ENCODE assay signal across 1 cellular context in the genomic region with DNA sequence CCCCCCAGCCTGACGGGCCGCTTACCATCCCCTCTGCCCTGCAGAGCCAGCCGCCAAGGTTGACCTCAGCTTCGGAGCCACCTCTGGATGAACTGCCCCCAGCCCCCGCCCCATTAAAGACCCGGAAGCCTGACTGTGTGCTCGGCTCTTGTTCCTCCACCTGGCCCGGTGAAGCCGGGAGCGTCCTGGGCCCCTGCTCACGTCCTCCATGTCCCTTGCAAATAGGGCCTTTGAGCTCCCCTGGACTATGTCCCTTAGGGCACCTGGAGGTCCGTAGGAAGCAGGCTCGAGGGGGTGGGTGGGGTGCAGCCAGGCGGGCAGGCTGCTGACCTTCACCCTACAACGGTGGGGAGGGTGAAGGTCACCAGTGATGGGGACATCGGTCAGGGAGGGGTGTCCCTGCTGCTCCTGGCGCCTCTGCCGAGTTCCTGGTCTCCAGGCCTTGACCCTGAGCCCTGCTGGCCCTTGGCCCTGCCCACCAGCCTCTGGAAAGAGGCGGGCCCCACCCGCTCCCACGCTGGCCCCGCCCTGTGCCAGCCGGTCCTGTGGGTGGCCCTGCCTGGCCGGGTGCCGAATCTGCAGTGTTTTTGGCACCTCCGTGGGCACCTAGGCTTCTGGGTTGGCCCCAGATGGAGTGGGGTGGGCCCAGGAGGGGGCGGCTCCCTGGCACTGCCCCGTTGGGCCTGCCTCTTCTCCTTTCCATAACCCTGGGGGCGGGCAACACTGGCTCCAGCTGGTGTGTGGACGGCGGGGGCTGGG.
TF ChIP-seq lines count a peak whose summit lies in the region.

No MANE protein-coding gene starts in this region.

TF ChIP-seq in HEK293, 187 proteins besides CTCF, POLR2A, EP300 and RAD21 (continued from another document and continues in another):
- TF ChIP-seq, protein P1, sequence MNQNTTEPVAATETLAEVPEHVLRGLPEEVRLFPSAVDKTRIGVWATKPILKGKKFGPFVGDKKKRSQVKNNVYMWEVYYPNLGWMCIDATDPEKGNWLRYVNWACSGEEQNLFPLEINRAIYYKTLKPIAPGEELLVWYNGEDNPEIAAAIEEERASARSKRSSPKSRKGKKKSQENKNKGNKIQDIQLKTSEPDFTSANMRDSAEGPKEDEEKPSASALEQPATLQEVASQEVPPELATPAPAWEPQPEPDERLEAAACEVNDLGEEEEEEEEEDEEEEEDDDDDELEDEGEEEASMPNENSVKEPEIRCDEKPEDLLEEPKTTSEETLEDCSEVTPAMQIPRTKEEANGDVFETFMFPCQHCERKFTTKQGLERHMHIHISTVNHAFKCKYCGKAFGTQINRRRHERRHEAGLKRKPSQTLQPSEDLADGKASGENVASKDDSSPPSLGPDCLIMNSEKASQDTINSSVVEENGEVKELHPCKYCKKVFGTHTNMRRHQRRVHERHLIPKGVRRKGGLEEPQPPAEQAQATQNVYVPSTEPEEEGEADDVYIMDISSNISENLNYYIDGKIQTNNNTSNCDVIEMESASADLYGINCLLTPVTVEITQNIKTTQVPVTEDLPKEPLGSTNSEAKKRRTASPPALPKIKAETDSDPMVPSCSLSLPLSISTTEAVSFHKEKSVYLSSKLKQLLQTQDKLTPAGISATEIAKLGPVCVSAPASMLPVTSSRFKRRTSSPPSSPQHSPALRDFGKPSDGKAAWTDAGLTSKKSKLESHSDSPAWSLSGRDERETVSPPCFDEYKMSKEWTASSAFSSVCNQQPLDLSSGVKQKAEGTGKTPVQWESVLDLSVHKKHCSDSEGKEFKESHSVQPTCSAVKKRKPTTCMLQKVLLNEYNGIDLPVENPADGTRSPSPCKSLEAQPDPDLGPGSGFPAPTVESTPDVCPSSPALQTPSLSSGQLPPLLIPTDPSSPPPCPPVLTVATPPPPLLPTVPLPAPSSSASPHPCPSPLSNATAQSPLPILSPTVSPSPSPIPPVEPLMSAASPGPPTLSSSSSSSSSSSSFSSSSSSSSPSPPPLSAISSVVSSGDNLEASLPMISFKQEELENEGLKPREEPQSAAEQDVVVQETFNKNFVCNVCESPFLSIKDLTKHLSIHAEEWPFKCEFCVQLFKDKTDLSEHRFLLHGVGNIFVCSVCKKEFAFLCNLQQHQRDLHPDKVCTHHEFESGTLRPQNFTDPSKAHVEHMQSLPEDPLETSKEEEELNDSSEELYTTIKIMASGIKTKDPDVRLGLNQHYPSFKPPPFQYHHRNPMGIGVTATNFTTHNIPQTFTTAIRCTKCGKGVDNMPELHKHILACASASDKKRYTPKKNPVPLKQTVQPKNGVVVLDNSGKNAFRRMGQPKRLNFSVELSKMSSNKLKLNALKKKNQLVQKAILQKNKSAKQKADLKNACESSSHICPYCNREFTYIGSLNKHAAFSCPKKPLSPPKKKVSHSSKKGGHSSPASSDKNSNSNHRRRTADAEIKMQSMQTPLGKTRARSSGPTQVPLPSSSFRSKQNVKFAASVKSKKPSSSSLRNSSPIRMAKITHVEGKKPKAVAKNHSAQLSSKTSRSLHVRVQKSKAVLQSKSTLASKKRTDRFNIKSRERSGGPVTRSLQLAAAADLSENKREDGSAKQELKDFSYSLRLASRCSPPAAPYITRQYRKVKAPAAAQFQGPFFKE (tag by site-specific recombination; IDR thresholded peaks at IDR 0.05; ENCODE audit: borderline replicate concordance) = no peak
- TF ChIP-seq, protein P2, sequence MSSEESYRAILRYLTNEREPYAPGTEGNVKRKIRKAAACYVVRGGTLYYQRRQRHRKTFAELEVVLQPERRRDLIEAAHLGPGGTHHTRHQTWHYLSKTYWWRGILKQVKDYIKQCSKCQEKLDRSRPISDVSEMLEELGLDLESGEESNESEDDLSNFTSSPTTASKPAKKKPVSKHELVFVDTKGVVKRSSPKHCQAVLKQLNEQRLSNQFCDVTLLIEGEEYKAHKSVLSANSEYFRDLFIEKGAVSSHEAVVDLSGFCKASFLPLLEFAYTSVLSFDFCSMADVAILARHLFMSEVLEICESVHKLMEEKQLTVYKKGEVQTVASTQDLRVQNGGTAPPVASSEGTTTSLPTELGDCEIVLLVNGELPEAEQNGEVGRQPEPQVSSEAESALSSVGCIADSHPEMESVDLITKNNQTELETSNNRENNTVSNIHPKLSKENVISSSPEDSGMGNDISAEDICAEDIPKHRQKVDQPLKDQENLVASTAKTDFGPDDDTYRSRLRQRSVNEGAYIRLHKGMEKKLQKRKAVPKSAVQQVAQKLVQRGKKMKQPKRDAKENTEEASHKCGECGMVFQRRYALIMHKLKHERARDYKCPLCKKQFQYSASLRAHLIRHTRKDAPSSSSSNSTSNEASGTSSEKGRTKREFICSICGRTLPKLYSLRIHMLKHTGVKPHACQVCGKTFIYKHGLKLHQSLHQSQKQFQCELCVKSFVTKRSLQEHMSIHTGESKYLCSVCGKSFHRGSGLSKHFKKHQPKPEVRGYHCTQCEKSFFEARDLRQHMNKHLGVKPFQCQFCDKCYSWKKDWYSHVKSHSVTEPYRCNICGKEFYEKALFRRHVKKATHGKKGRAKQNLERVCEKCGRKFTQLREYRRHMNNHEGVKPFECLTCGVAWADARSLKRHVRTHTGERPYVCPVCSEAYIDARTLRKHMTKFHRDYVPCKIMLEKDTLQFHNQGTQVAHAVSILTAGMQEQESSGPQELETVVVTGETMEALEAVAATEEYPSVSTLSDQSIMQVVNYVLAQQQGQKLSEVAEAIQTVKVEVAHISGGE (tag by site-specific recombination; conservative IDR thresholded peaks at IDR 0.05; ENCODE audit: low read depth) = no peak
- TF ChIP-seq ZFHX2 (tag by site-specific recombination; conservative IDR thresholded peaks at IDR 0.05) (peak; percentile 88), ZNF2 (tag by site-specific recombination; IDR thresholded peaks at IDR 0.05) (no peak), ZNF10 (tag by site-specific recombination; IDR thresholded peaks at IDR 0.05) (no peak), ZSCAN30 (tag by site-specific recombination; IDR thresholded peaks at IDR 0.05) (peak; percentile 1; the same call in 1 of the 2 replicates), ZNF202 (tag by site-specific recombination; IDR thresholded peaks at IDR 0.05; ENCODE audit: borderline replicate concordance) (no peak), GLIS1 (tag by site-specific recombination; IDR thresholded peaks at IDR 0.05) (no peak), ZFP69B (tag by site-specific recombination; IDR thresholded peaks at IDR 0.05) (peak; percentile 85), ZNF404 (tag by site-specific recombination; IDR thresholded peaks at IDR 0.05) (0 out of 2 replicates have a peak, but pooled peaks have one; percentile 1), ZNF560 (tag by site-specific recombination; IDR thresholded peaks at IDR 0.05; ENCODE audit: borderline replicate concordance) (no peak), ZNF155 (tag by site-specific recombination; IDR thresholded peaks at IDR 0.05) (no peak), ZNF335 (tag by site-specific recombination; conservative IDR thresholded peaks at IDR 0.05) (peak; percentile 66), HOXA7 (CRISPR knock-in tag; IDR thresholded peaks at IDR 0.05; ENCODE audit: borderline replicate concordance) (no peak), MZF1 (tag by site-specific recombination; IDR thresholded peaks at IDR 0.05; ENCODE audit: borderline replicate concordance) (no peak), ZNF521 (tag by site-specific recombination; IDR thresholded peaks at IDR 0.05) (no peak), ZNF23 (tag by site-specific recombination; IDR thresholded peaks at IDR 0.05; ENCODE audit: borderline replicate concordance) (no peak), ZNF621 (tag by site-specific recombination; IDR thresholded peaks at IDR 0.05) (no peak), ZFP37 (tag by site-specific recombination; IDR thresholded peaks at IDR 0.05) (no peak), ZNF239 (tag by site-specific recombination; IDR thresholded peaks at IDR 0.05) (no peak), ZNF670 (tag by site-specific recombination; IDR thresholded peaks at IDR 0.05; ENCODE audit: low read depth) (no peak), ZNF324 (tag by site-specific recombination; IDR thresholded peaks at IDR 0.05) (no peak)
- TF ChIP-seq, protein P3, sequence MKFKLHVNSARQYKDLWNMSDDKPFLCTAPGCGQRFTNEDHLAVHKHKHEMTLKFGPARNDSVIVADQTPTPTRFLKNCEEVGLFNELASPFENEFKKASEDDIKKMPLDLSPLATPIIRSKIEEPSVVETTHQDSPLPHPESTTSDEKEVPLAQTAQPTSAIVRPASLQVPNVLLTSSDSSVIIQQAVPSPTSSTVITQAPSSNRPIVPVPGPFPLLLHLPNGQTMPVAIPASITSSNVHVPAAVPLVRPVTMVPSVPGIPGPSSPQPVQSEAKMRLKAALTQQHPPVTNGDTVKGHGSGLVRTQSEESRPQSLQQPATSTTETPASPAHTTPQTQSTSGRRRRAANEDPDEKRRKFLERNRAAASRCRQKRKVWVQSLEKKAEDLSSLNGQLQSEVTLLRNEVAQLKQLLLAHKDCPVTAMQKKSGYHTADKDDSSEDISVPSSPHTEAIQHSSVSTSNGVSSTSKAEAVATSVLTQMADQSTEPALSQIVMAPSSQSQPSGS (tag by site-specific recombination; IDR thresholded peaks at IDR 0.05; ENCODE audit: low read depth) = no peak
- TF ChIP-seq, protein P4, sequence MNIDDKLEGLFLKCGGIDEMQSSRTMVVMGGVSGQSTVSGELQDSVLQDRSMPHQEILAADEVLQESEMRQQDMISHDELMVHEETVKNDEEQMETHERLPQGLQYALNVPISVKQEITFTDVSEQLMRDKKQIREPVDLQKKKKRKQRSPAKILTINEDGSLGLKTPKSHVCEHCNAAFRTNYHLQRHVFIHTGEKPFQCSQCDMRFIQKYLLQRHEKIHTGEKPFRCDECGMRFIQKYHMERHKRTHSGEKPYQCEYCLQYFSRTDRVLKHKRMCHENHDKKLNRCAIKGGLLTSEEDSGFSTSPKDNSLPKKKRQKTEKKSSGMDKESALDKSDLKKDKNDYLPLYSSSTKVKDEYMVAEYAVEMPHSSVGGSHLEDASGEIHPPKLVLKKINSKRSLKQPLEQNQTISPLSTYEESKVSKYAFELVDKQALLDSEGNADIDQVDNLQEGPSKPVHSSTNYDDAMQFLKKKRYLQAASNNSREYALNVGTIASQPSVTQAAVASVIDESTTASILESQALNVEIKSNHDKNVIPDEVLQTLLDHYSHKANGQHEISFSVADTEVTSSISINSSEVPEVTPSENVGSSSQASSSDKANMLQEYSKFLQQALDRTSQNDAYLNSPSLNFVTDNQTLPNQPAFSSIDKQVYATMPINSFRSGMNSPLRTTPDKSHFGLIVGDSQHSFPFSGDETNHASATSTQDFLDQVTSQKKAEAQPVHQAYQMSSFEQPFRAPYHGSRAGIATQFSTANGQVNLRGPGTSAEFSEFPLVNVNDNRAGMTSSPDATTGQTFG (tag by site-specific recombination; IDR thresholded peaks at IDR 0.05; ENCODE audit: borderline replicate concordance) = no peak
- TF ChIP-seq, protein P5, sequence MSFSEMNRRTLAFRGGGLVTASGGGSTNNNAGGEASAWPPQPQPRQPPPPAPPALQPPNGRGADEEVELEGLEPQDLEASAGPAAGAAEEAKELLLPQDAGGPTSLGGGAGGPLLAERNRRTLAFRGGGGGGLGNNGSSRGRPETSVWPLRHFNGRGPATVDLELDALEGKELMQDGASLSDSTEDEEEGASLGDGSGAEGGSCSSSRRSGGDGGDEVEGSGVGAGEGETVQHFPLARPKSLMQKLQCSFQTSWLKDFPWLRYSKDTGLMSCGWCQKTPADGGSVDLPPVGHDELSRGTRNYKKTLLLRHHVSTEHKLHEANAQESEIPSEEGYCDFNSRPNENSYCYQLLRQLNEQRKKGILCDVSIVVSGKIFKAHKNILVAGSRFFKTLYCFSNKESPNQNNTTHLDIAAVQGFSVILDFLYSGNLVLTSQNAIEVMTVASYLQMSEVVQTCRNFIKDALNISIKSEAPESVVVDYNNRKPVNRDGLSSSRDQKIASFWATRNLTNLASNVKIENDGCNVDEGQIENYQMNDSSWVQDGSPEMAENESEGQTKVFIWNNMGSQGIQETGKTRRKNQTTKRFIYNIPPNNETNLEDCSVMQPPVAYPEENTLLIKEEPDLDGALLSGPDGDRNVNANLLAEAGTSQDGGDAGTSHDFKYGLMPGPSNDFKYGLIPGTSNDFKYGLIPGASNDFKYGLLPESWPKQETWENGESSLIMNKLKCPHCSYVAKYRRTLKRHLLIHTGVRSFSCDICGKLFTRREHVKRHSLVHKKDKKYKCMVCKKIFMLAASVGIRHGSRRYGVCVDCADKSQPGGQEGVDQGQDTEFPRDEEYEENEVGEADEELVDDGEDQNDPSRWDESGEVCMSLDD (tag by site-specific recombination; IDR thresholded peaks at IDR 0.05) = no peak
- TF ChIP-seq, protein P6, sequence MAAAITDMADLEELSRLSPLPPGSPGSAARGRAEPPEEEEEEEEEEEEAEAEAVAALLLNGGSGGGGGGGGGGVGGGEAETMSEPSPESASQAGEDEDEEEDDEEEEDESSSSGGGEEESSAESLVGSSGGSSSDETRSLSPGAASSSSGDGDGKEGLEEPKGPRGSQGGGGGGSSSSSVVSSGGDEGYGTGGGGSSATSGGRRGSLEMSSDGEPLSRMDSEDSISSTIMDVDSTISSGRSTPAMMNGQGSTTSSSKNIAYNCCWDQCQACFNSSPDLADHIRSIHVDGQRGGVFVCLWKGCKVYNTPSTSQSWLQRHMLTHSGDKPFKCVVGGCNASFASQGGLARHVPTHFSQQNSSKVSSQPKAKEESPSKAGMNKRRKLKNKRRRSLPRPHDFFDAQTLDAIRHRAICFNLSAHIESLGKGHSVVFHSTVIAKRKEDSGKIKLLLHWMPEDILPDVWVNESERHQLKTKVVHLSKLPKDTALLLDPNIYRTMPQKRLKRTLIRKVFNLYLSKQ (tag by site-specific recombination; IDR thresholded peaks at IDR 0.05; ENCODE audit: borderline replicate concordance) = no peak
- TF ChIP-seq, protein P7, sequence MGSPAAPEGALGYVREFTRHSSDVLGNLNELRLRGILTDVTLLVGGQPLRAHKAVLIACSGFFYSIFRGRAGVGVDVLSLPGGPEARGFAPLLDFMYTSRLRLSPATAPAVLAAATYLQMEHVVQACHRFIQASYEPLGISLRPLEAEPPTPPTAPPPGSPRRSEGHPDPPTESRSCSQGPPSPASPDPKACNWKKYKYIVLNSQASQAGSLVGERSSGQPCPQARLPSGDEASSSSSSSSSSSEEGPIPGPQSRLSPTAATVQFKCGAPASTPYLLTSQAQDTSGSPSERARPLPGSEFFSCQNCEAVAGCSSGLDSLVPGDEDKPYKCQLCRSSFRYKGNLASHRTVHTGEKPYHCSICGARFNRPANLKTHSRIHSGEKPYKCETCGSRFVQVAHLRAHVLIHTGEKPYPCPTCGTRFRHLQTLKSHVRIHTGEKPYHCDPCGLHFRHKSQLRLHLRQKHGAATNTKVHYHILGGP (tag by site-specific recombination; IDR thresholded peaks at IDR 0.05) = no peak
- TF ChIP-seq, protein P8, sequence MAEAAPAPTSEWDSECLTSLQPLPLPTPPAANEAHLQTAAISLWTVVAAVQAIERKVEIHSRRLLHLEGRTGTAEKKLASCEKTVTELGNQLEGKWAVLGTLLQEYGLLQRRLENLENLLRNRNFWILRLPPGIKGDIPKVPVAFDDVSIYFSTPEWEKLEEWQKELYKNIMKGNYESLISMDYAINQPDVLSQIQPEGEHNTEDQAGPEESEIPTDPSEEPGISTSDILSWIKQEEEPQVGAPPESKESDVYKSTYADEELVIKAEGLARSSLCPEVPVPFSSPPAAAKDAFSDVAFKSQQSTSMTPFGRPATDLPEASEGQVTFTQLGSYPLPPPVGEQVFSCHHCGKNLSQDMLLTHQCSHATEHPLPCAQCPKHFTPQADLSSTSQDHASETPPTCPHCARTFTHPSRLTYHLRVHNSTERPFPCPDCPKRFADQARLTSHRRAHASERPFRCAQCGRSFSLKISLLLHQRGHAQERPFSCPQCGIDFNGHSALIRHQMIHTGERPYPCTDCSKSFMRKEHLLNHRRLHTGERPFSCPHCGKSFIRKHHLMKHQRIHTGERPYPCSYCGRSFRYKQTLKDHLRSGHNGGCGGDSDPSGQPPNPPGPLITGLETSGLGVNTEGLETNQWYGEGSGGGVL (tag by site-specific recombination; IDR thresholded peaks at IDR 0.05) = no peak
